Comparison of ENCODE assay signal across 15 cellular contexts in genomic region chr7:123594813-123595241, GRCh38. TPM values are rescaled to one million over a fixed set of nuclear protein-coding genes. Genes with fewer than 3 reads are reported as not detected.
A peak's percentile ranks its signal among the peaks of the same experiment; 100 is the strongest.
DNase-seq lines count a peak whose midpoint lies in the region; TF ChIP-seq lines count a peak whose summit lies in the region.
"Had no signal": no experiment of that assay in that cellular context is flagged by ENCODE, and none has a peak within 500 bp of the region (broad histone marks: within the 10 kb centered on the region; RNA-seq: fewer than 3 reads in every experiment).

No MANE protein-coding gene starts in this region.

- no peaks in the 10 kb centered on the region for H3K79me2 ChIP-seq in GM23248 (ENCODE audit: insufficient read depth)

- H3K9me3 ChIP-seq in GM23248 (ENCODE audit: low read depth): no peaks in the 10 kb centered on the region
- H3K9me3 ChIP-seq: BE2C had no signal

- no peak overlapping the region for H3K4me2 ChIP-seq in GM23248 (ENCODE audit: unreplicated experiment)

- H3K4me1 Mint-ChIP-seq in nephron progenitor cell: peaks cover 21% of the 10 kb centered on the region

- H3K4me3 ChIP-seq in GM23248: no peak overlapping the region
- H3K4me3 ChIP-seq: SK-N-MC had no signal

- H2AFZ ChIP-seq in GM23248: peak overlapping the region; percentile 58; the same call in 1 of the 2 replicates

- no peaks in the 10 kb centered on the region for H4K20me1 ChIP-seq in GM23248 (ENCODE audit: insufficient read depth)

- in situ Hi-C loops in GM23248 (cut with MboI) (no loop called here), KBM-7 (cut with MboI; ENCODE audit: low pct_unique_long_range_greater_than_20kb, low sequenced_read_pairs) (no loop called here)

- H3K9me2 ChIP-seq in GM23248 (ENCODE audit: insufficient read depth): no peaks in the 10 kb centered on the region

- no peak overlapping the region for H3K27ac Mint-ChIP-seq in nephron progenitor cell
- H3K27ac Mint-ChIP-seq: nephron had no signal

- TF ChIP-seq POLR2A in erythroblast (IDR thresholded peaks at IDR 0.05; ENCODE audit: low read length): no peak

- DNase-seq in GM23248 (peak; percentile 15), NCI-H2107 treated with DMSO at 0.1 percent for 48 hours (lab: John Stamatoyannopoulos, UW; ENCODE audit: unreplicated experiment) (peak; percentile 85), astrocyte of the hippocampus (ENCODE audit: low read depth, low spot score) (peak; percentile 5), nephron progenitor cell (peak; percentile 17), GF-D8 (lab: John Stamatoyannopoulos, UW) (no peak), KBM-7 (no peak), erythroblast (lab: John Stamatoyannopoulos, UW) (no peak)
- no peak for DNase-seq in stimulated activated CD4-positive, alpha-beta T cell treated with anti-CD3 and anti-CD28 coated beads, Interleukin-4, amount 100 ng/mL, for 4 hours
- DNase-seq: BE2C; NCI-H226; stimulated activated CD4-positive, alpha-beta T cell treated with anti-CD3 and anti-CD28 coated beads, Interleukin-15, amount 100 ng/mL, for 24 hours had no signal

- no peak overlapping the region for H3K27ac ChIP-seq in GM23248
- H3K27ac ChIP-seq: SK-N-MC had no signal

- no peaks in the 10 kb centered on the region for H3F3A ChIP-seq in GM23248 (ENCODE audit: insufficient read depth)

- peaks cover 6% of the 10 kb centered on the region for H3K36me3 Mint-ChIP-seq in nephron progenitor cell (ENCODE audit: low read depth)

- WGBS in GM23248 (ENCODE audit: low coverage in 1 of 2, low lambda C conversion rate in 2 of 2, missing lambda C conversion rate in 2 of 2), 2 experiments: 17 to 20% methylated on average over 10 of the region's 10 CpGs

- H3K4me3 Mint-ChIP-seq in nephron progenitor cell: no peak overlapping the region
- H3K4me3 Mint-ChIP-seq: nephron had no signal

- no peaks in the 10 kb centered on the region for H3K36me3 ChIP-seq in GM23248 (ENCODE audit: low read depth)
- H3K36me3 ChIP-seq: BE2C had no signal

- no peaks in the 10 kb centered on the region for H3K4me1 ChIP-seq in GM23248 (ENCODE audit: insufficient read depth)
- H3K4me1 ChIP-seq: BE2C had no signal

- H3K27me3 Mint-ChIP-seq in nephron progenitor cell (ENCODE audit: low read depth, poor library complexity): peaks cover 7% of the 10 kb centered on the region

- no peak overlapping the region for H3K9ac ChIP-seq in GM23248

- peaks cover 13% of the 10 kb centered on the region for H3K9me3 Mint-ChIP-seq in nephron progenitor cell

- TF ChIP-seq CTCF in nephron progenitor cell (IDR thresholded peaks at IDR 0.05): no peak

- no peaks in the 10 kb centered on the region for H3K27me3 ChIP-seq in GM23248 (replicated peaks; ENCODE audit: insufficient read depth)
- H3K27me3 ChIP-seq: BE2C had no signal

RNA-seq across cellular contexts. Expression of gene ASB15, which starts 6.8 kb away (rescaled TPM):
- not detected in 2 replicates for total RNA-seq in GM23248 (2014; rRNA removed; shearing (Covaris generic))
- polyA plus RNA-seq in GM23248 (2016; fragmentation: Nextera tagmentation; extraction: Ambion mirVana): not detected in 2 replicates
- total RNA-seq: fibroblast of lung, HT1080 had no signal
- polyA plus RNA-seq: fibroblast of lung had no signal

RNA-seq across cellular contexts. Expression of gene NDUFA5, which starts 37.2 kb away (rescaled TPM):
- 39.0 and 52.4 TPM in 2 replicates for total RNA-seq in GM23248 (2014; rRNA removed; shearing (Covaris generic))
- polyA plus RNA-seq in GM23248 (2016; fragmentation: Nextera tagmentation; extraction: Ambion mirVana): 109 and 110 TPM in 2 replicates

Comparison
In these comparisons a context has a peak if more than half of its experiments do, and no peak if none do; other contexts are left out.
1. DNase-seq: peak in GM23248 (single experiment), NCI-H2107 treated with DMSO at 0.1 percent for 48 hours (single experiment), astrocyte of the hippocampus (single experiment) and nephron progenitor cell (single experiment); none in GF-D8 (single experiment), KBM-7 (single experiment), stimulated activated CD4-positive, alpha-beta T cell treated with anti-CD3 and anti-CD28 coated beads, Interleukin-4, amount 100 ng/mL, for 4 hours (0 of 2) and erythroblast (0 of 2).